ENCODE assay signal across 14 cellular contexts in genomic region chr1:180500689-180501088, GRCh38. TPM values are rescaled to one million over a fixed set of nuclear protein-coding genes. Genes with fewer than 3 reads are reported as not detected.
DNase-seq lines count a peak whose midpoint lies in the region; ATAC-seq and TF ChIP-seq lines count a peak whose summit lies in the region.
"Had no signal": no experiment of that assay in that cellular context is flagged by ENCODE, and none has a peak within 500 bp of the region (broad histone marks: within the 10 kb centered on the region; RNA-seq: fewer than 3 reads in every experiment).

No MANE protein-coding gene starts in this region.

- H3K27me3 ChIP-seq in AG04450 (ENCODE audit: control insufficient read depth, insufficient read depth, low read length) (no peaks in the 10 kb centered on the region), iPS-18a (ENCODE audit: control insufficient read depth, insufficient read depth, low read length) (peaks cover 9% of the 10 kb centered on the region)
- H3K27me3 ChIP-seq: right atrium auricular region, SJCRH30 had no signal

- H3K27ac Mint-ChIP-seq in activated CD8-positive, alpha-beta T cell treated with anti-CD3 and anti-CD28 coated beads for 36 hours: no peak overlapping the region

- intact Hi-C loops in activated CD8-positive, alpha-beta T cell treated with anti-CD3 and anti-CD28 coated beads for 36 hours (cut with micrococcal nuclease): no loop called here

- no peaks in the 10 kb centered on the region for H3K27me3 Mint-ChIP-seq in activated CD8-positive, alpha-beta T cell treated with anti-CD3 and anti-CD28 coated beads for 36 hours

- ATAC-seq in activated CD8-positive, alpha-beta T cell treated with anti-CD3 and anti-CD28 coated beads for 36 hours: no peak
- no peak for ATAC-seq in GM21367 (IDR thresholded peaks at IDR 0.05; ENCODE audit: unreplicated experiment)
- ATAC-seq in GM18868 (IDR thresholded peaks at IDR 0.05; ENCODE audit: unreplicated experiment): no peak
- ATAC-seq in GM21576 (IDR thresholded peaks at IDR 0.05; ENCODE audit: unreplicated experiment): no peak
- ATAC-seq in activated CD4-positive, CD25-positive, alpha-beta regulatory T cell treated with anti-CD3 and anti-CD28 coated beads, Interleukin-2, amount 50 U/mL, for 24 hours: no peak
- ATAC-seq: left cardiac atrium had no signal

- CTCF ChIA-PET in AG04450 (lab: Charles Lee): interaction anchor here (0.5 to 3.0 kb wide), 6 partner anchors 18 to 426 kb away, joined by 3 to 9 read pairs (median 6); no protein-coding TSS in a partner anchor
- CTCF ChIA-PET in HEK293 (lab: Yijun Ruan, JAX): interaction anchor here (0.6 to 2.4 kb wide), 4 partner anchors 15 to 647 kb away, joined by 3 to 10 read pairs (median 8); no protein-coding TSS in a partner anchor
- CTCF ChIA-PET in activated CD8-positive, alpha-beta T cell treated with anti-CD3 and anti-CD28 coated beads for 36 hours (lab: Charles Lee): interaction anchor here (1.0 to 6.9 kb wide), 5 partner anchors 9 to 363 kb away, joined by 3 to 78 read pairs (median 12); no protein-coding TSS in a partner anchor

- no peaks in the 10 kb centered on the region for H3K9me3 Mint-ChIP-seq in activated CD8-positive, alpha-beta T cell treated with anti-CD3 and anti-CD28 coated beads for 36 hours

- no peak for DNase-seq in AG04450 (ENCODE audit: low read depth, low spot score)
- DNase-seq in activated CD8-positive, alpha-beta T cell treated with anti-CD3 and anti-CD28 coated beads for 36 hours: no peak
- DNase-seq: effector memory CD4-positive, alpha-beta T cell; left cardiac atrium; NCI-H2081; SJCRH30 had no signal

- H3K9me3 ChIP-seq in AG04450 (ENCODE audit: control insufficient read depth, insufficient read depth, low read length) (peaks cover 3% of the 10 kb centered on the region; the same call in 1 of the 2 replicates), HEK293 (ENCODE audit: control insufficient read depth, insufficient read depth, low read depth, low read length) (no peaks in the 10 kb centered on the region), iPS-18a (ENCODE audit: control insufficient read depth, low read depth, low read length) (no peaks in the 10 kb centered on the region)
- H3K9me3 ChIP-seq: HAP-1, right atrium auricular region, SJCRH30 had no signal

- H3K4me1 ChIP-seq in HEK293 (ENCODE audit: control insufficient read depth, insufficient read depth, low read length) (no peaks in the 10 kb centered on the region), iPS-18a (ENCODE audit: control insufficient read depth, low read depth, low read length) (peaks cover 2% of the 10 kb centered on the region)
- H3K4me1 ChIP-seq: SJCRH30 had no signal

- H3K4me3 ChIP-seq in AG04450 (ENCODE audit: low read depth, low read length) (peak overlapping the region; percentile 94), HEK293 (ENCODE audit: low read depth, low read length) (no peak overlapping the region), iPS-18a (ENCODE audit: low read length) (peak overlapping the region; percentile 97)

- no peak for TF ChIP-seq CTCF in AG04450 (IDR thresholded peaks at IDR 0.05; ENCODE audit: low read depth, low read length)
- no peak for TF ChIP-seq CTCF in HEK293 (tag by site-specific recombination; IDR thresholded peaks at IDR 0.05)
- no peak for TF ChIP-seq CTCF in activated CD8-positive, alpha-beta T cell treated with anti-CD3 and anti-CD28 coated beads for 36 hours (IDR thresholded peaks at IDR 0.05)

- H3K9ac ChIP-seq in iPS-18a (ENCODE audit: low read length): no peak overlapping the region

- H3K36me3 ChIP-seq in HEK293 (ENCODE audit: control insufficient read depth in 2 of 2, insufficient read depth in 1 of 2, low read length in 2 of 2): peaks cover 9 to 27% of the 10 kb centered on the region in 2 experiments; a peak in 2 of 3 replicates
- H3K36me3 ChIP-seq in iPS-18a (ENCODE audit: control insufficient read depth, low read depth, low read length): peaks cover 9% of the 10 kb centered on the region
- H3K36me3 ChIP-seq: right atrium auricular region, SJCRH30 had no signal

- peak overlapping the region; percentile 96 for H3K4me3 Mint-ChIP-seq in activated CD8-positive, alpha-beta T cell treated with anti-CD3 and anti-CD28 coated beads for 36 hours

- peaks cover 35% of the 10 kb centered on the region for H3K4me1 Mint-ChIP-seq in activated CD8-positive, alpha-beta T cell treated with anti-CD3 and anti-CD28 coated beads for 36 hours (ENCODE audit: low read depth)

- no peak overlapping the region for H3K27ac ChIP-seq in AG04450 (ENCODE audit: low read depth, low read length)
- H3K27ac ChIP-seq in HEK293 (ENCODE audit: extremely low read depth, low read depth, low read length): no peak overlapping the region
- H3K27ac ChIP-seq in iPS-18a (ENCODE audit: low read length): no peak overlapping the region
- H3K27ac ChIP-seq: right atrium auricular region, SJCRH30 had no signal

- peaks cover 21% of the 10 kb centered on the region for H3K36me3 Mint-ChIP-seq in activated CD8-positive, alpha-beta T cell treated with anti-CD3 and anti-CD28 coated beads for 36 hours (ENCODE audit: low read depth)

- POLR2A ChIA-PET in AG04450 (lab: Yijun Ruan, JAX): interaction anchor here (0.6 to 0.7 kb wide), 3 partner anchors 11 to 667 kb away, joined by 3 to 4 read pairs (median 3); no protein-coding TSS in a partner anchor
- POLR2A ChIA-PET in HEK293 (lab: Yijun Ruan, JAX): no interaction called here
- POLR2A ChIA-PET in activated CD8-positive, alpha-beta T cell treated with anti-CD3 and anti-CD28 coated beads for 36 hours (lab: Charles Lee): interaction anchor here (0.7 to 0.9 kb wide), 3 partner anchors 8 to 11 kb away, joined by 3 read pairs; no protein-coding TSS in a partner anchor

TF ChIP-seq in HEK293, 187 proteins besides CTCF, POLR2A, EP300 and RAD21:
- TF ChIP-seq ZNF362 (tag by site-specific recombination; IDR thresholded peaks at IDR 0.05) (peak; percentile 64), ZNF610 (tag by site-specific recombination; IDR thresholded peaks at IDR 0.05; ENCODE audit: borderline replicate concordance) (no peak)
TF ChIP-seq in HEK293: peak in this region for 1.

RNA-seq across cellular contexts. Expression of gene ACBD6, which starts 1.7 kb away (rescaled TPM):
- polyA plus RNA-seq in AG04450 (2011; rRNA removed): 84.1 and 87.6 TPM in 2 replicates
- 77.4 and 91.3 TPM in 2 replicates for polyA minus RNA-seq in AG04450 (2011; rRNA and poly(A)+ RNA removed)
- total RNA-seq in activated CD8-positive, alpha-beta T cell treated with anti-CD3 and anti-CD28 coated beads for 36 hours: 10 to 100 TPM; 41.3 to 45.0 TPM

RNA-seq across cellular contexts. Expression of gene OVAAL, which starts 58.1 kb away (rescaled TPM):
- not detected in 2 replicates for polyA plus RNA-seq in AG04450 (2011; rRNA removed)
- polyA minus RNA-seq in AG04450 (2011; rRNA and poly(A)+ RNA removed): not detected in 2 replicates
- not detected for total RNA-seq in activated CD8-positive, alpha-beta T cell treated with anti-CD3 and anti-CD28 coated beads for 36 hours
- total RNA-seq: SJCRH30 had no signal
